Comparison of ENCODE assay signal across 17 cellular contexts in the genomic region with DNA sequence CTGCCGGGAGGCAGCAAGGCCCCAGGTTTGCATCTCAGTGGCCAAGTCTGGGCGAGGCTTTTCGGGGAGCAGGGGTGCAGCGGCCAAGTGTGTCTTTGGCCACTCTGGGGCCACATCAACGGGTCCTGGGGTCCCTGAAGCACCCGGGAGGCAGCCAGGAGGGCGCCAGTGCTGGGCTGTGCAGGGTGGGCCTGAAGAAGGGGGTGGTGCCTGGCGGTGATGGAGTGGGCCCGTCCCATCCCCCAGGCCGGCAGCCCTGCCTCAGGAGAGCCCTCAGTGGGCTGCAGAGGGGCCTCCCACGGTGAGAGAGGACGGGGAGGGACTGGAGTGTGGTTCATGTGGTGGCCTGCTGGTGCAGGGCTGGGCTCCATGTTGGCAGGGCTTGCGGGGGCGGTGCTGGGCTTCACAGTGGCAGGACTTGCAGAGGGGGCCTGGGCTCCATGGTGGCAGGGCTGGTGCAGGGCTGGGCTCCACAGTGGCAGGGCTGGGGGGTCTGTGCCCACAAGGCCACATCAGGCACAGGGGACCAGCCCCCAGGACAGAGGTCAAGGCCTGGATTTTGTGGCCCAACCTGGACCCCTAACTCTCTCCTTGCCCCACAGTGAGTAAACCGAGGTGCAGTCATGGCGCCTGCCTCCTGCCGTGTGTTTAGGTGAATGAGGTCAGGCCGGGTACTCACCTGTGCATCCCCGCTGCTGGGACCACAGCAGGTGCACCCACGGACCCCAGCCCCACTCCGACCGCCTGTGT. TPM values are rescaled to one million over a fixed set of nuclear protein-coding genes. Genes with fewer than 3 reads are reported as not detected.
DNase-seq lines count a peak whose midpoint lies in the region; ATAC-seq, FAIRE-seq and TF ChIP-seq lines count a peak whose summit lies in the region.
"Had no signal": no experiment of that assay in that cellular context is flagged by ENCODE, and none has a peak within 500 bp of the region (broad histone marks: within the 10 kb centered on the region; RNA-seq: fewer than 3 reads in every experiment).

No MANE protein-coding gene starts in this region.

- no peak overlapping the region for H3K4me2 ChIP-seq in DND-41 (ENCODE audit: insufficient read depth, low read length)

- H3K4me1 Mint-ChIP-seq in stimulated activated memory B cell treated with anti-CD40 and anti-IgM and Interleukin-4, amounts not matched to agents 10 μg/mL and 1 μg/mL and 100 μg/mL, for 72 hours = no peaks in the 10 kb centered on the region

- no peak overlapping the region for H3K27ac Mint-ChIP-seq in stimulated activated memory B cell treated with anti-CD40 and anti-IgM and Interleukin-4, amounts not matched to agents 10 μg/mL and 1 μg/mL and 100 μg/mL, for 72 hours
- H3K27ac Mint-ChIP-seq: HFFc6 had no signal

- H3K4me3 Mint-ChIP-seq in stimulated activated memory B cell treated with anti-CD40 and anti-IgM and Interleukin-4, amounts not matched to agents 10 μg/mL and 1 μg/mL and 100 μg/mL, for 72 hours = no peak overlapping the region
- H3K4me3 Mint-ChIP-seq: HFFc6 had no signal

- H3K27me3 Mint-ChIP-seq in stimulated activated memory B cell treated with anti-CD40 and anti-IgM and Interleukin-4, amounts not matched to agents 10 μg/mL and 1 μg/mL and 100 μg/mL, for 72 hours = peaks cover 98% of the 10 kb centered on the region

- H3K4me3 ChIP-seq in DND-41 (ENCODE audit: low read depth in 1 of 2, low read length in 2 of 2) (no peak overlapping the region), RWPE2 (ENCODE audit: severe bottlenecking) (no peak overlapping the region), kidney (ENCODE audit: low read length in 2 of 2) (no peak overlapping the region)
- H3K4me3 ChIP-seq: SJSA1 had no signal

- H3K4me1 ChIP-seq in DND-41 (ENCODE audit: insufficient read depth, low read length) = peaks cover 3% of the 10 kb centered on the region; the same call in 1 of the 2 replicates
- peaks cover 4% of the 10 kb centered on the region for H3K4me1 ChIP-seq in RWPE2 (ENCODE audit: insufficient read depth, poor library complexity, severe bottlenecking)
- H3K4me1 ChIP-seq in kidney (ENCODE audit: control insufficient read depth in 1 of 2, insufficient read depth in 1 of 2, low read depth in 1 of 2, low read length in 2 of 2) = no peaks in the 10 kb centered on the region

- no peak for DNase-seq in DND-41
- DNase-seq in RWPE2 (ENCODE audit: low spot score) = peak; percentile 83
- peak; percentile 66 for DNase-seq in kidney
- DNase-seq in GOT3 (lab: John Stamatoyannopoulos, UW) = no peak
- DNase-seq in H54 (ENCODE audit: insufficient read length, low spot score) = no peak
- DNase-seq in activated CD4-positive, alpha-beta T cell treated with anti-CD3 and anti-CD28 coated beads for 4 hours = no peak
- DNase-seq: EL, HFFc6, KG1, NCI-H1092, NCI-H1694, NCI-H510A had no signal

- H4K20me1 ChIP-seq in DND-41 (ENCODE audit: insufficient read depth, low read length) = peaks cover 49% of the 10 kb centered on the region

- no peak for FAIRE-seq in kidney (lab: Jason Lieb, UNC)
- FAIRE-seq in H54 (lab: Jason Lieb, UNC) = no peak

- H2AFZ ChIP-seq in DND-41 (ENCODE audit: low read depth, low read length) = no peak overlapping the region

- no peak overlapping the region for H3K9ac ChIP-seq in DND-41 (ENCODE audit: low read depth, low read length)
- H3K9ac ChIP-seq in kidney (ENCODE audit: low read length in 2 of 2) = no peak overlapping the region

- intact Hi-C loops in kidney (cut with DNase I) = no loop called here

- H3K9me3 Mint-ChIP-seq in stimulated activated memory B cell treated with anti-CD40 and anti-IgM and Interleukin-4, amounts not matched to agents 10 μg/mL and 1 μg/mL and 100 μg/mL, for 72 hours = peaks cover 23% of the 10 kb centered on the region

- H3K36me3 Mint-ChIP-seq in stimulated activated memory B cell treated with anti-CD40 and anti-IgM and Interleukin-4, amounts not matched to agents 10 μg/mL and 1 μg/mL and 100 μg/mL, for 72 hours = peaks cover 18% of the 10 kb centered on the region

- no peak for TF ChIP-seq POLR2A in H54 (IDR thresholded peaks at IDR 0.05; ENCODE audit: low read depth, low read length)

- H3K36me3 ChIP-seq in DND-41 (ENCODE audit: insufficient read depth, low read length) = peaks cover 52% of the 10 kb centered on the region
- no peaks in the 10 kb centered on the region for H3K36me3 ChIP-seq in RWPE2 (ENCODE audit: low read depth)
- no peaks in the 10 kb centered on the region for H3K36me3 ChIP-seq in kidney (ENCODE audit: control insufficient read depth in 1 of 2, insufficient read depth in 2 of 2, low read length in 2 of 2)
- H3K36me3 ChIP-seq: SJSA1 had no signal

- TF ChIP-seq CTCF in DND-41 (IDR thresholded peaks at IDR 0.05; ENCODE audit: borderline replicate concordance, extremely low read depth, low read length, poor library complexity, severe bottlenecking) (no peak), RWPE2 (IDR thresholded peaks at IDR 0.05; ENCODE audit: poor library complexity, severe bottlenecking) (no peak), kidney (IDR thresholded peaks at IDR 0.05; ENCODE audit: borderline replicate concordance, extremely low read depth, insufficient read depth) (no peak)

- peaks cover 95% of the 10 kb centered on the region for H3K79me2 ChIP-seq in DND-41 (ENCODE audit: insufficient read depth, low read length)

- ATAC-seq in DND-41 (ENCODE audit: insufficient read depth, low read depth) = 0 out of 3 replicates have a peak, but pooled peaks have one; percentile 22
- ATAC-seq in RWPE2 (ENCODE audit: low read depth) = no peak
- peak; percentile 31 for ATAC-seq in stimulated activated memory B cell treated with anti-CD40 and anti-IgM and Interleukin-4, amounts not matched to agents 10 μg/mL and 1 μg/mL and 100 μg/mL, for 72 hours

- H3K27ac ChIP-seq in DND-41 (ENCODE audit: low read length) (no peak overlapping the region; the same call in 1 of the 2 replicates), RWPE2 (ENCODE audit: poor library complexity, severe bottlenecking) (no peak overlapping the region), kidney (ENCODE audit: low read depth in 2 of 2, low read length in 2 of 2) (no peak overlapping the region)
- H3K27ac ChIP-seq: SJSA1 had no signal

- no peaks in the 10 kb centered on the region for H3K27me3 ChIP-seq in DND-41 (ENCODE audit: insufficient read depth, low read length, poor library complexity)
- H3K27me3 ChIP-seq in RWPE2 (ENCODE audit: insufficient read depth, poor library complexity, severe bottlenecking) = peaks cover 99% of the 10 kb centered on the region

- H3K9me3 ChIP-seq in DND-41 (ENCODE audit: insufficient read depth, low read length, severe bottlenecking) (peaks cover 13% of the 10 kb centered on the region), RWPE2 (ENCODE audit: severe bottlenecking) (peaks cover 11% of the 10 kb centered on the region), kidney (ENCODE audit: control insufficient read depth in 1 of 2, low read length in 2 of 2) (peaks cover 0 to 17% of the 10 kb centered on the region in 2 donors)

RNA-seq across cellular contexts. Expression of gene BHLHE23, which starts 10.5 kb away (rescaled TPM):
- not detected for total RNA-seq in kidney
- not detected for polyA plus RNA-seq in kidney (ENCODE audit: insufficient read depth, low read depth, low replicate concordance)
- total RNA-seq: HFFc6, M059J, SJSA1 had no signal
- polyA plus RNA-seq: AG04450, BJ had no signal

Comparison
In these comparisons a context has a peak if more than half of its experiments do, and no peak if none do; other contexts are left out.
1. DNase-seq: peak in RWPE2 (single experiment) and kidney (single experiment); none in DND-41 (single experiment), GOT3 (single experiment), H54 (single experiment) and activated CD4-positive, alpha-beta T cell treated with anti-CD3 and anti-CD28 coated beads for 4 hours (0 of 2).